In the genomic region with DNA sequence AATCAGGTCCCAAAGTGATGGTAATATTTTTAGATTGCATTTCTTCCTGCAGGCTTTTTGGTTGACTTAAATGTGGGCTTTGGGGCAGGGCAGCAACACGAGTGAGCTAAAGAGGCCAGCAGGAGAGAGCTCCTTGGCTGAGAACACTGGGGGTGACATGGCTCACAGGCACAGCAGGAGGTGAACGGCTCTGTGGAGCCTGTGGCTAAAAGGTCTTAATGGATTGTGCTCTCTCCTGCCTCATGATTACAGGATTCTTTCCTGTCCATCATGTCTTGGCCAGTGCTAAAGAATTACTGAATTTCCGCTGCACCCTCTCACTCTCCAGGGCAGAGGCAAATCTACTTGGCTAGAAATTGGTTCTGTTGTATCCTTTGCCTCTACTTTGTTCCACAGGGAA, we compare ENCODE assay signal across 13 cellular contexts.
"Had no signal": no experiment of that assay in that cellular context is flagged by ENCODE, and none has a peak within 500 bp of the region (broad histone marks: within the 10 kb centered on the region; RNA-seq: fewer than 3 reads in every experiment).

No MANE protein-coding gene starts in this region.

- H3K27ac Mint-ChIP-seq: naive thymus-derived CD4-positive, alpha-beta T cell had no signal

- H3K27ac ChIP-seq: colonic mucosa, heart right ventricle, right atrium auricular region, sigmoid colon, skin epidermis had no signal

- H3K36me3 ChIP-seq: colonic mucosa, heart right ventricle, right atrium auricular region, sigmoid colon had no signal

- H3K4me3 ChIP-seq: colonic mucosa, heart right ventricle, right atrium auricular region, sigmoid colon, skin epidermis had no signal

- H3K27me3 ChIP-seq: colonic mucosa, right atrium auricular region, sigmoid colon had no signal

- H3K4me3 Mint-ChIP-seq: naive thymus-derived CD4-positive, alpha-beta T cell; nephron progenitor cell had no signal

- H3K9me3 Mint-ChIP-seq: nephron progenitor cell had no signal

- H3K4me1 Mint-ChIP-seq: naive thymus-derived CD4-positive, alpha-beta T cell; nephron progenitor cell had no signal

- H3K36me3 Mint-ChIP-seq: naive thymus-derived CD4-positive, alpha-beta T cell had no signal

- DNase-seq: colonic mucosa; effector CD4-positive, alpha-beta T cell; foreskin melanocyte; heart right ventricle; left colon; naive thymus-derived CD4-positive, alpha-beta T cell; nephron progenitor cell; posterior cingulate gyrus; sigmoid colon; stimulated activated naive CD4-positive, alpha-beta T cell treated with Interleukin-2 at 50 U/mL for 16 hours; trophoblast cell had no signal

- ATAC-seq: heart right ventricle; left colon; naive thymus-derived CD4-positive, alpha-beta T cell had no signal

- H3K9me3 ChIP-seq: colonic mucosa, right atrium auricular region, sigmoid colon had no signal

- H3K4me1 ChIP-seq: colonic mucosa, heart right ventricle, right atrium auricular region, sigmoid colon had no signal
